Comparison of ENCODE assay signal across 8 cellular contexts in genomic region chr19:37594064-37594981, GRCh38. TPM values are rescaled to one million over a fixed set of nuclear protein-coding genes. Genes with fewer than 3 reads are reported as not detected.
DNase-seq lines count a peak whose midpoint lies in the region; ATAC-seq and TF ChIP-seq lines count a peak whose summit lies in the region.

Gene ZNF540, plus strand, starts transcription at chr19:37594876. Its CDS starts 3,572 bp downstream, at chr19:37598448.
Gene ZNF571, minus strand, starts transcription at chr19:37594792. Its CDS starts 8,116 bp downstream, at chr19:37586676.

- peak within 1 kb of the TSS; percentile 84 for H3K9ac ChIP-seq in HUES6 (ENCODE audit: low read length)

- peaks cover 66% of the 10 kb centered on the region for H3K36me3 Mint-ChIP-seq in activated T-cell treated with anti-CD3 and anti-CD28 coated beads, Interleukin-2, amount 50 U/mL, for 24 hours (ENCODE audit: low read depth)

- ATAC-seq in GM21381 (IDR thresholded peaks at IDR 0.05; ENCODE audit: unreplicated experiment) (peak; percentile 93), mucosa of descending colon (peak; percentile 99)

- peak within 1 kb of the TSS; percentile 90 for H3K4me3 ChIP-seq in HUES6 (ENCODE audit: low read depth, low read length)
- peak within 1 kb of the TSS; percentile 73 for H3K4me3 ChIP-seq in epithelial cell of proximal tubule (ENCODE audit: low read depth, low read length)
- peak within 1 kb of the TSS; percentile 52 for H3K4me3 ChIP-seq in mucosa of descending colon

- peaks cover 38% of the 10 kb centered on the region for H3K4me1 Mint-ChIP-seq in activated T-cell treated with anti-CD3 and anti-CD28 coated beads, Interleukin-2, amount 50 U/mL, for 24 hours (ENCODE audit: low read depth)

- peaks cover 32% of the 10 kb centered on the region for H3K9me3 Mint-ChIP-seq in activated T-cell treated with anti-CD3 and anti-CD28 coated beads, Interleukin-2, amount 50 U/mL, for 24 hours

- peak within 1 kb of the TSS; percentile 96 for H3K4me3 Mint-ChIP-seq in activated T-cell treated with anti-CD3 and anti-CD28 coated beads, Interleukin-2, amount 50 U/mL, for 24 hours

- peaks cover 7% of the 10 kb centered on the region for H3K27me3 ChIP-seq in HUES6 (ENCODE audit: control insufficient read depth, insufficient read depth, low read length)

- H3K4me1 ChIP-seq in HUES6 (ENCODE audit: control insufficient read depth, insufficient read depth, low read length) (no peaks in the 10 kb centered on the region), mucosa of descending colon (ENCODE audit: low read depth) (peaks cover 17% of the 10 kb centered on the region)

- peak; percentile 95 for DNase-seq in COR-L47 (lab: John Stamatoyannopoulos, UW)
- peak; percentile 99 for DNase-seq in OCI-M2 (lab: John Stamatoyannopoulos, UW; ENCODE audit: unreplicated experiment)
- peak; percentile 92 for DNase-seq in activated T-cell treated with anti-CD3 and anti-CD28 coated beads, Interleukin-2, amount 50 U/mL, for 24 hours
- DNase-seq in epithelial cell of proximal tubule (ENCODE audit: low read depth), result peak; percentile 75
- peak; percentile 95 to 98 (median 96) for DNase-seq in mucosa of descending colon
- DNase-seq in stimulated activated CD8-positive, alpha-beta memory T cell treated with anti-CD3 and anti-CD28 coated beads, Interleukin-4, amount 100 ng/mL, for 1 hour (ENCODE audit: low read depth in 2 of 2, low spot score in 1 of 2), result peak; percentile 73 to 86

- H3K27me3 Mint-ChIP-seq in activated T-cell treated with anti-CD3 and anti-CD28 coated beads, Interleukin-2, amount 50 U/mL, for 24 hours, result no peaks in the 10 kb centered on the region

- peaks cover 3% of the 10 kb centered on the region; the same call in 1 of the 2 replicates for H3K36me3 ChIP-seq in HUES6 (ENCODE audit: control insufficient read depth, insufficient read depth, low read length)
- H3K36me3 ChIP-seq in mucosa of descending colon (ENCODE audit: low read depth), result no peaks in the 10 kb centered on the region

- TF ChIP-seq CTCF in epithelial cell of proximal tubule (conservative IDR thresholded peaks at IDR 0.05; ENCODE audit: low read depth, low read length) (no peak), mucosa of descending colon (IDR thresholded peaks at IDR 0.05) (no peak)

- peak within 1 kb of the TSS; percentile 63 for H3K27ac ChIP-seq in HUES6 (ENCODE audit: low read depth, low read length)

- H3K27ac Mint-ChIP-seq in activated T-cell treated with anti-CD3 and anti-CD28 coated beads, Interleukin-2, amount 50 U/mL, for 24 hours, result peak within 1 kb of the TSS; percentile 99

- intact Hi-C loops in mucosa of descending colon (cut with DNase I, micrococcal nuclease), result no loop called here

- H3K9me3 ChIP-seq in HUES6 (ENCODE audit: control insufficient read depth, insufficient read depth, low read depth, low read length) (peaks cover 17% of the 10 kb centered on the region), mucosa of descending colon (peaks cover 29% of the 10 kb centered on the region)

RNA-seq across cellular contexts. Expression of gene ZNF540, which starts in this region (rescaled TPM):
- 0.22 TPM in 1 of 2 replicates, not detected in the other for total RNA-seq in epithelial cell of proximal tubule
- 1 to 10 TPM; 1.3 to 8.4 (median 1.5) TPM for total RNA-seq in mucosa of descending colon

RNA-seq across cellular contexts. Expression of gene ZNF571, which starts in this region (rescaled TPM):
- total RNA-seq in epithelial cell of proximal tubule (0.72 and 1.4 TPM in 2 replicates), mucosa of descending colon (1 to 10 TPM; 1.5 to 6.0 (median 1.7) TPM)

Comparison
In these comparisons a context has a peak if more than half of its experiments do, and no peak if none do; other contexts are left out.
1. Peak in every context shown above with its lines: DNase-seq, ATAC-seq, H3K4me3 ChIP-seq and H3K27ac ChIP-seq.